9 cellular contexts compared by ENCODE assay signal in genomic region chr18:22168360-22168921, GRCh38. TPM values are rescaled to one million over a fixed set of nuclear protein-coding genes. Genes with fewer than 3 reads are reported as not detected.
A peak's percentile ranks its signal among the peaks of the same experiment; 100 is the strongest.
DNase-seq lines count a peak whose midpoint lies in the region; ATAC-seq and TF ChIP-seq lines count a peak whose summit lies in the region.
"Had no signal": no experiment of that assay in that cellular context is flagged by ENCODE, and none has a peak within 500 bp of the region (broad histone marks: within the 10 kb centered on the region; RNA-seq: fewer than 3 reads in every experiment).

No MANE protein-coding gene starts in this region.

- no peaks in the 10 kb centered on the region for H3K36me3 Mint-ChIP-seq in activated B cell treated with CpG ODN at 0.5 μM for 24 hours (ENCODE audit: low read depth)

- peak overlapping the region; percentile 55 for H3K4me3 Mint-ChIP-seq in activated B cell treated with CpG ODN at 0.5 μM for 24 hours

- H3K27me3 Mint-ChIP-seq in activated B cell treated with CpG ODN at 0.5 μM for 24 hours: peaks cover 58% of the 10 kb centered on the region

- H3K27ac Mint-ChIP-seq in activated B cell treated with CpG ODN at 0.5 μM for 24 hours: no peak overlapping the region

- peak; percentile 61 for DNase-seq in activated CD8-positive, alpha-beta memory T cell treated with anti-CD3 and anti-CD28 coated beads, Interleukin-2, amount 50 U/mL, for 48 hours
- DNase-seq in activated CD8-positive, alpha-beta memory T cell treated with anti-CD3 and anti-CD28 coated beads for 24 hours: no peak
- DNase-seq in activated B cell treated with CpG ODN at 0.5 μM for 24 hours: no peak
- DNase-seq in left ventricle myocardium superior: peak; percentile 62
- DNase-seq in stimulated activated naive CD8-positive, alpha-beta T cell treated with anti-CD3 and anti-CD28 coated beads, Interleukin-15, Interleukin-2, amounts not matched to agents 100 U/mL and 50 U/mL, for 24 hours: peak; percentile 30
- no peak for DNase-seq in superior temporal gyrus (ENCODE audit: extremely low spot score)
- no peak for DNase-seq in DMS114 treated with DMSO at 0.1 percent for 48 hours (lab: John Stamatoyannopoulos, UW; ENCODE audit: unreplicated experiment)

- intact Hi-C loops in activated B cell treated with CpG ODN at 0.5 μM for 24 hours (cut with micrococcal nuclease) (no loop called here), left ventricle myocardium superior (cut with micrococcal nuclease) (loop anchor here (10.0 kb wide), 1 partner anchor 174 kb away; no protein-coding TSS in a partner anchor)

- H3K9me3 Mint-ChIP-seq in activated B cell treated with CpG ODN at 0.5 μM for 24 hours: no peaks in the 10 kb centered on the region

- POLR2A ChIA-PET in activated B cell treated with CpG ODN at 0.5 μM for 24 hours (lab: Charles Lee): no interaction called here

- H3K4me1 Mint-ChIP-seq in activated B cell treated with CpG ODN at 0.5 μM for 24 hours: peaks cover 21% of the 10 kb centered on the region

- TF ChIP-seq CTCF in activated B cell treated with CpG ODN at 0.5 μM for 24 hours (IDR thresholded peaks at IDR 0.05): no peak

- CTCF ChIA-PET in activated B cell treated with CpG ODN at 0.5 μM for 24 hours (lab: Charles Lee): no interaction called here

- ATAC-seq in activated B cell treated with CpG ODN at 0.5 μM for 24 hours (ENCODE audit: low read depth): no peak
- ATAC-seq in left ventricle myocardium superior: peak; percentile 4
- ATAC-seq in stimulated activated naive CD8-positive, alpha-beta T cell treated with anti-CD3 and anti-CD28 coated beads, Interleukin-15, Interleukin-2, amounts not matched to agents 100 U/mL and 50 U/mL, for 24 hours: no peak
- no peak for ATAC-seq in activated CD4-positive, CD25-positive, alpha-beta regulatory T cell treated with anti-CD3 and anti-CD28 coated beads, Interleukin-2, amount 50 U/mL, for 24 hours

RNA-seq across cellular contexts. Expression of gene GATA6, which starts 0.9 kb away (rescaled TPM):
- not detected in 2 replicates for total RNA-seq in activated B cell treated with CpG ODN at 0.5 μM for 24 hours
- 62.3 TPM for total RNA-seq in left ventricle myocardium superior
- total RNA-seq: activated CD8-positive, alpha-beta memory T cell treated with anti-CD3 and anti-CD28 coated beads for 36 hours had no signal

Comparison
In these comparisons a context has a peak if more than half of its experiments do, and no peak if none do; other contexts are left out.
1. DNase-seq: peak in activated CD8-positive, alpha-beta memory T cell treated with anti-CD3 and anti-CD28 coated beads, Interleukin-2, amount 50 U/mL, for 48 hours (single experiment), left ventricle myocardium superior (single experiment) and stimulated activated naive CD8-positive, alpha-beta T cell treated with anti-CD3 and anti-CD28 coated beads, Interleukin-15, Interleukin-2, amounts not matched to agents 100 U/mL and 50 U/mL, for 24 hours (single experiment); none in activated CD8-positive, alpha-beta memory T cell treated with anti-CD3 and anti-CD28 coated beads for 24 hours (single experiment), activated B cell treated with CpG ODN at 0.5 μM for 24 hours (single experiment), superior temporal gyrus (single experiment) and DMS114 treated with DMSO at 0.1 percent for 48 hours (single experiment).
2. RNA of gene GATA6, which starts 0.9 kb away (total RNA-seq): 62.3 TPM in left ventricle myocardium superior (single experiment); not detected in activated B cell treated with CpG ODN at 0.5 μM for 24 hours; every median in the first group is over 10 times any median in the second.